8 cellular contexts compared by ENCODE assay signal in genomic region chr11:34356130-34356529, GRCh38.
DNase-seq lines count a peak whose midpoint lies in the region; ATAC-seq and TF ChIP-seq lines count a peak whose summit lies in the region.

No MANE protein-coding gene starts in this region.

- no peak overlapping the region for H3K27ac Mint-ChIP-seq in T-helper 1 cell treated with Interleukin-12 subunit alpha and Interleukin-12 subunit beta and Interleukin-4 antibody, amounts not matched to agents 30 μg/mL and 1 μg/mL, for 36 hours
- H3K27ac Mint-ChIP-seq in stimulated activated naive B cell treated with anti-CD40 and anti-IgM and Interleukin-4, amounts not matched to agents 10 μg/mL and 1 μg/mL and 100 μg/mL, for 72 hours, result peak overlapping the region; percentile 3

- TF ChIP-seq CTCF in WERI-Rb-1 (IDR thresholded peaks at IDR 0.05; ENCODE audit: low read depth, low read length), result 0 out of 2 replicates have a peak, but pooled peaks have one; percentile 9

- peak overlapping the region; percentile 78 for H3K4me3 Mint-ChIP-seq in T-helper 1 cell treated with Interleukin-12 subunit alpha and Interleukin-12 subunit beta and Interleukin-4 antibody, amounts not matched to agents 30 μg/mL and 1 μg/mL, for 36 hours
- peak overlapping the region; percentile 89 to 93 for H3K4me3 Mint-ChIP-seq in stimulated activated naive B cell treated with anti-CD40 and anti-IgM and Interleukin-4, amounts not matched to agents 10 μg/mL and 1 μg/mL and 100 μg/mL, for 72 hours

- peaks cover 7% of the 10 kb centered on the region; the same call in 1 of the 2 replicates for H3K36me3 ChIP-seq in WERI-Rb-1

- H3K36me3 Mint-ChIP-seq in T-helper 1 cell treated with Interleukin-12 subunit alpha and Interleukin-12 subunit beta and Interleukin-4 antibody, amounts not matched to agents 30 μg/mL and 1 μg/mL, for 36 hours (ENCODE audit: low read depth), result peaks cover 7% of the 10 kb centered on the region
- H3K36me3 Mint-ChIP-seq in stimulated activated naive B cell treated with anti-CD40 and anti-IgM and Interleukin-4, amounts not matched to agents 10 μg/mL and 1 μg/mL and 100 μg/mL, for 72 hours, result peaks cover 24 to 32% of the 10 kb centered on the region in 2 donors

- peak overlapping the region; percentile 82 for H3K4me3 ChIP-seq in WERI-Rb-1 (ENCODE audit: low read depth, low read length)
- H3K4me3 ChIP-seq in iPS-11a (ENCODE audit: low read depth, low read length), result peak overlapping the region; percentile 44

- peaks cover 45% of the 10 kb centered on the region for H3K27me3 Mint-ChIP-seq in T-helper 1 cell treated with Interleukin-12 subunit alpha and Interleukin-12 subunit beta and Interleukin-4 antibody, amounts not matched to agents 30 μg/mL and 1 μg/mL, for 36 hours (ENCODE audit: low read depth)
- peaks cover 30 to 42% of the 10 kb centered on the region in 2 donors for H3K27me3 Mint-ChIP-seq in stimulated activated naive B cell treated with anti-CD40 and anti-IgM and Interleukin-4, amounts not matched to agents 10 μg/mL and 1 μg/mL and 100 μg/mL, for 72 hours

- DNase-seq in T-helper 1 cell, result no peak
- peak; percentile 11 for DNase-seq in WERI-Rb-1
- DNase-seq in stimulated activated naive B cell treated with anti-CD40 and anti-IgM and Interleukin-4, amounts not matched to agents 10 μg/mL and 1 μg/mL and 100 μg/mL, for 72 hours, result no peak
- DNase-seq in NCI-H1930 (lab: John Stamatoyannopoulos, UW), result no peak
- DNase-seq in effector CD4-positive, alpha-beta T cell, result no peak

- no peaks in the 10 kb centered on the region for H3K9me3 Mint-ChIP-seq in T-helper 1 cell treated with Interleukin-12 subunit alpha and Interleukin-12 subunit beta and Interleukin-4 antibody, amounts not matched to agents 30 μg/mL and 1 μg/mL, for 36 hours
- no peaks in the 10 kb centered on the region for H3K9me3 Mint-ChIP-seq in stimulated activated naive B cell treated with anti-CD40 and anti-IgM and Interleukin-4, amounts not matched to agents 10 μg/mL and 1 μg/mL and 100 μg/mL, for 72 hours

- peaks cover 30% of the 10 kb centered on the region for H3K4me1 Mint-ChIP-seq in T-helper 1 cell treated with Interleukin-12 subunit alpha and Interleukin-12 subunit beta and Interleukin-4 antibody, amounts not matched to agents 30 μg/mL and 1 μg/mL, for 36 hours (ENCODE audit: low read depth)
- peaks cover 45 to 70% of the 10 kb centered on the region in 2 donors for H3K4me1 Mint-ChIP-seq in stimulated activated naive B cell treated with anti-CD40 and anti-IgM and Interleukin-4, amounts not matched to agents 10 μg/mL and 1 μg/mL and 100 μg/mL, for 72 hours

- H3K27ac ChIP-seq in WERI-Rb-1, result no peak overlapping the region

- no peak for ATAC-seq in stimulated activated naive B cell treated with anti-CD40 and anti-IgM and Interleukin-4, amounts not matched to agents 10 μg/mL and 1 μg/mL and 100 μg/mL, for 72 hours (replicated peaks)
- ATAC-seq in HG02642 (IDR thresholded peaks at IDR 0.05; ENCODE audit: poor library complexity, unreplicated experiment), result no peak

- H3K9me3 ChIP-seq in WERI-Rb-1 (ENCODE audit: severe bottlenecking), result no peaks in the 10 kb centered on the region

- H3K27me3 ChIP-seq in WERI-Rb-1 (ENCODE audit: insufficient read depth, low read depth, severe bottlenecking), result no peaks in the 10 kb centered on the region
